In the genomic region with DNA sequence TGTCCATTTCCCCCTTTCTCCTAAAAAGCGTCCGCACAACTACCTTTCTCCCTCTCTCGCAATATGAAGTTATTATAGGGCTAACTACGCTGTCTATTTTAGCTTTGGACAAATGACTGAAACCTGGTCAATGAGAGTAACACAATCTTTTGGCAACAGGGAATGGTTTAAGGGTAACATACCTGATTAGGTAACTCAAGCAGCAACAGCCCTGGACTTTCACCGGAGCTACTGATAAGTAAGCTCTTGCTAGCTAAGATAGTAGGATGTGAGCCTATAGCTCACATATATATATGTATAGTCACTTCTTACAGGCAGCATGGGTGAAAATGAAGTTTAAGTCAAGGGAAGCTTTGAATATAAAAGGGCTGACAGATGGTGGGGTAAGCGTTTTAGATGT, we compare ENCODE assay signal across 18 cellular contexts.
"Had no signal": no experiment of that assay in that cellular context is flagged by ENCODE, and none has a peak within 500 bp of the region (broad histone marks: within the 10 kb centered on the region; RNA-seq: fewer than 3 reads in every experiment).

No MANE protein-coding gene starts in this region.

- H3K4me3 Mint-ChIP-seq: dendritic cell treated with granulocyte-macrophage colony-stimulating factor and Interleukin-4, amounts not matched to agents 40 ng/mL and 50 ng/mL, for 4 days; immature natural killer cell; naive thymus-derived CD4-positive, alpha-beta T cell; nephron progenitor cell; type B pancreatic cell had no signal

- H3K27ac ChIP-seq: esophagus squamous epithelium, gastroesophageal sphincter, left ventricle myocardium inferior, right atrium auricular region, suprapubic skin, thyroid gland had no signal

- H3K4me1 ChIP-seq: esophagus squamous epithelium, left ventricle myocardium inferior, right atrium auricular region, suprapubic skin, thyroid gland had no signal

- H3K4me3 ChIP-seq: esophagus squamous epithelium, gastroesophageal sphincter, left ventricle myocardium inferior, lung, right atrium auricular region, smooth muscle cell, suprapubic skin, thyroid gland had no signal

- ATAC-seq: gastroesophageal sphincter; naive thymus-derived CD4-positive, alpha-beta T cell had no signal

- H3K27me3 Mint-ChIP-seq: dendritic cell treated with granulocyte-macrophage colony-stimulating factor and Interleukin-4, amounts not matched to agents 40 ng/mL and 50 ng/mL, for 4 days; naive thymus-derived CD4-positive, alpha-beta T cell; type B pancreatic cell had no signal

- H3K4me2 ChIP-seq: smooth muscle cell had no signal

- H3K4me1 Mint-ChIP-seq: immature natural killer cell; naive thymus-derived CD4-positive, alpha-beta T cell; nephron progenitor cell had no signal

- H3K36me3 Mint-ChIP-seq: type B pancreatic cell had no signal

- H3K36me3 ChIP-seq: esophagus squamous epithelium, gastroesophageal sphincter, left ventricle myocardium inferior, right atrium auricular region, suprapubic skin, thyroid gland had no signal

- H3K27me3 ChIP-seq: esophagus squamous epithelium, gastroesophageal sphincter, right atrium auricular region, suprapubic skin, thyroid gland had no signal

- H3K27ac Mint-ChIP-seq: dendritic cell treated with granulocyte-macrophage colony-stimulating factor and Interleukin-4, amounts not matched to agents 40 ng/mL and 50 ng/mL, for 4 days; immature natural killer cell; naive thymus-derived CD4-positive, alpha-beta T cell; nephron progenitor cell; type B pancreatic cell had no signal

- DNase-seq: esophagus squamous epithelium; foreskin fibroblast; glutamatergic neuron; immature natural killer cell; left ventricle myocardium inferior; mesenchymal stem cell; naive thymus-derived CD4-positive, alpha-beta T cell; nephron progenitor cell; stimulated activated CD4-positive, alpha-beta T cell treated with anti-CD3 and anti-CD28 coated beads, Interleukin-2, amount 100 ng/mL, for 48 hours; stimulated activated naive CD4-positive, alpha-beta T cell treated with Interleukin-2 at 50 U/mL for 16 hours; thyroid gland had no signal

- H3K9me3 ChIP-seq: esophagus squamous epithelium, gastroesophageal sphincter, right atrium auricular region, suprapubic skin, thyroid gland had no signal
